28 cellular contexts compared by ENCODE assay signal in genomic region chr4:109156346-109156745, GRCh38.
"Had no signal": no experiment of that assay in that cellular context is flagged by ENCODE, and none has a peak within 500 bp of the region (broad histone marks: within the 10 kb centered on the region; RNA-seq: fewer than 3 reads in every experiment).

No MANE protein-coding gene starts in this region.

- H3K36me3 ChIP-seq: colonic mucosa, heart right ventricle, left lung, neutrophil, right lobe of liver, suprapubic skin, transverse colon, upper lobe of right lung, uterus had no signal

- H3K4me3 Mint-ChIP-seq: dendritic cell treated with granulocyte-macrophage colony-stimulating factor and Interleukin-4, amounts not matched to agents 40 ng/mL and 50 ng/mL, for 4 days; endodermal cell; naive thymus-derived CD4-positive, alpha-beta T cell; nephron progenitor cell; stimulated activated naive B cell treated with anti-CD40 and anti-IgM and Interleukin-4, amounts not matched to agents 10 μg/mL and 1 μg/mL and 100 μg/mL, for 72 hours; stimulated activated naive CD8-positive, alpha-beta T cell treated with anti-CD3 and anti-CD28 coated beads, Interleukin-15, Interleukin-2, amounts not matched to agents 100 ng/mL and 50 ng/mL, for 24 hours had no signal

- H3K27me3 ChIP-seq: colonic mucosa, heart right ventricle, left lung, neutrophil, right lobe of liver, suprapubic skin, transverse colon, upper lobe of right lung, uterus had no signal

- H3K79me2 ChIP-seq: parathyroid adenoma had no signal

- H3K27ac Mint-ChIP-seq: dendritic cell treated with granulocyte-macrophage colony-stimulating factor and Interleukin-4, amounts not matched to agents 40 ng/mL and 50 ng/mL, for 4 days; endodermal cell; naive thymus-derived CD4-positive, alpha-beta T cell; progenitor cell of endocrine pancreas; stimulated activated naive B cell treated with anti-CD40 and anti-IgM and Interleukin-4, amounts not matched to agents 10 μg/mL and 1 μg/mL and 100 μg/mL, for 72 hours; stimulated activated naive CD8-positive, alpha-beta T cell treated with anti-CD3 and anti-CD28 coated beads, Interleukin-15, Interleukin-2, amounts not matched to agents 100 ng/mL and 50 ng/mL, for 24 hours had no signal

- H3K4me3 ChIP-seq: colonic mucosa, heart right ventricle, left lung, right lobe of liver, suprapubic skin, transverse colon, upper lobe of right lung, uterus had no signal

- H2AFZ ChIP-seq: parathyroid adenoma had no signal

- H3K4me1 ChIP-seq: colonic mucosa, heart right ventricle, left lung, parathyroid adenoma, right lobe of liver, transverse colon, upper lobe of right lung, uterus had no signal

- H3K27me3 Mint-ChIP-seq: dendritic cell treated with granulocyte-macrophage colony-stimulating factor and Interleukin-4, amounts not matched to agents 40 ng/mL and 50 ng/mL, for 4 days; progenitor cell of endocrine pancreas; stimulated activated naive B cell treated with anti-CD40 and anti-IgM and Interleukin-4, amounts not matched to agents 10 μg/mL and 1 μg/mL and 100 μg/mL, for 72 hours had no signal

- FAIRE-seq: islet of Langerhans, small intestine had no signal

- ATAC-seq: heart right ventricle; left cardiac atrium; naive thymus-derived CD4-positive, alpha-beta T cell; right lobe of liver; stimulated activated naive B cell treated with anti-CD40 and anti-IgM and Interleukin-4, amounts not matched to agents 10 μg/mL and 1 μg/mL and 100 μg/mL, for 72 hours; upper lobe of right lung had no signal

- H3K36me3 Mint-ChIP-seq: stimulated activated naive B cell treated with anti-CD40 and anti-IgM and Interleukin-4, amounts not matched to agents 10 μg/mL and 1 μg/mL and 100 μg/mL, for 72 hours had no signal

- H3K9me3 Mint-ChIP-seq: dendritic cell treated with granulocyte-macrophage colony-stimulating factor and Interleukin-4, amounts not matched to agents 40 ng/mL and 50 ng/mL, for 4 days; endodermal cell; naive thymus-derived CD4-positive, alpha-beta T cell; nephron progenitor cell; stimulated activated naive CD8-positive, alpha-beta T cell treated with anti-CD3 and anti-CD28 coated beads, Interleukin-15, Interleukin-2, amounts not matched to agents 100 ng/mL and 50 ng/mL, for 24 hours had no signal

- H3K27ac ChIP-seq: colonic mucosa, epithelial cell of prostate, heart right ventricle, left lung, neutrophil, parathyroid adenoma, right lobe of liver, suprapubic skin, transverse colon, upper lobe of right lung, uterus had no signal

- H3K4me1 Mint-ChIP-seq: naive thymus-derived CD4-positive, alpha-beta T cell; stimulated activated naive B cell treated with anti-CD40 and anti-IgM and Interleukin-4, amounts not matched to agents 10 μg/mL and 1 μg/mL and 100 μg/mL, for 72 hours had no signal

- H3K9ac ChIP-seq: parathyroid adenoma had no signal

- DNase-seq: colonic mucosa; effector CD8-positive, alpha-beta T cell; endodermal cell; foreskin melanocyte; glutamatergic neuron; heart right ventricle; hippocampal formation; left cardiac atrium; left lung; midbrain; naive thymus-derived CD4-positive, alpha-beta T cell; nephron progenitor cell; right lobe of liver; small intestine; stimulated activated CD4-positive, alpha-beta T cell treated with anti-CD3 and anti-CD28 coated beads, Interleukin-15, amount 100 ng/mL, for 24 hours; stimulated activated CD4-positive, alpha-beta T cell treated with anti-CD3 and anti-CD28 coated beads, Interleukin-2, amount 100 ng/mL, for 48 hours; stimulated activated naive B cell treated with anti-CD40 and anti-IgM and Interleukin-4, amounts not matched to agents 10 μg/mL and 1 μg/mL and 100 μg/mL, for 72 hours; transverse colon; upper lobe of right lung; uterus had no signal

- H3K9me3 ChIP-seq: colonic mucosa, heart right ventricle, left lung, neutrophil, right lobe of liver, suprapubic skin, transverse colon, upper lobe of right lung, uterus had no signal
